1 cellular context compared by ENCODE assay signal in genomic region chr15:90143176-90143655, GRCh38.
TF ChIP-seq lines count a peak whose summit lies in the region.

No MANE protein-coding gene starts in this region.

TF ChIP-seq in K562, 482 proteins besides CTCF, POLR2A, EP300 and RAD21 (continued from another document and continues in another):
- no peak for TF ChIP-seq PTRF (tag; IDR thresholded peaks at IDR 0.05)
- TF ChIP-seq ZBTB8A (IDR thresholded peaks at IDR 0.05; ENCODE audit: partially characterized antibody), result no peak
- no peak for TF ChIP-seq ZNF224 (CRISPR knock-in tag; IDR thresholded peaks at IDR 0.05)
- TF ChIP-seq ZNF586 (CRISPR knock-in tag; conservative IDR thresholded peaks at IDR 0.05), result no peak
- TF ChIP-seq POLR2B (IDR thresholded peaks at IDR 0.05; ENCODE audit: low read depth, partially characterized antibody), result no peak
- TF ChIP-seq, protein P1, sequence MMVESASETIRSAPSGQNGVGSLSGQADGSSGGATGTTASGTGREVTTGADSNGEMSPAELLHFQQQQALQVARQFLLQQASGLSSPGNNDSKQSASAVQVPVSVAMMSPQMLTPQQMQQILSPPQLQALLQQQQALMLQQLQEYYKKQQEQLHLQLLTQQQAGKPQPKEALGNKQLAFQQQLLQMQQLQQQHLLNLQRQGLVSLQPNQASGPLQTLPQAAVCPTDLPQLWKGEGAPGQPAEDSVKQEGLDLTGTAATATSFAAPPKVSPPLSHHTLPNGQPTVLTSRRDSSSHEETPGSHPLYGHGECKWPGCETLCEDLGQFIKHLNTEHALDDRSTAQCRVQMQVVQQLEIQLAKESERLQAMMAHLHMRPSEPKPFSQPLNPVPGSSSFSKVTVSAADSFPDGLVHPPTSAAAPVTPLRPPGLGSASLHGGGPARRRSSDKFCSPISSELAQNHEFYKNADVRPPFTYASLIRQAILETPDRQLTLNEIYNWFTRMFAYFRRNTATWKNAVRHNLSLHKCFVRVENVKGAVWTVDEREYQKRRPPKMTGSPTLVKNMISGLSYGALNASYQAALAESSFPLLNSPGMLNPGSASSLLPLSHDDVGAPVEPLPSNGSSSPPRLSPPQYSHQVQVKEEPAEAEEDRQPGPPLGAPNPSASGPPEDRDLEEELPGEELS (CRISPR knock-in tag; IDR thresholded peaks at IDR 0.05; ENCODE audit: borderline replicate concordance), result no peak
- TF ChIP-seq NUFIP1 (IDR thresholded peaks at IDR 0.05; ENCODE audit: partially characterized antibody), result no peak
- TF ChIP-seq, protein P2, sequence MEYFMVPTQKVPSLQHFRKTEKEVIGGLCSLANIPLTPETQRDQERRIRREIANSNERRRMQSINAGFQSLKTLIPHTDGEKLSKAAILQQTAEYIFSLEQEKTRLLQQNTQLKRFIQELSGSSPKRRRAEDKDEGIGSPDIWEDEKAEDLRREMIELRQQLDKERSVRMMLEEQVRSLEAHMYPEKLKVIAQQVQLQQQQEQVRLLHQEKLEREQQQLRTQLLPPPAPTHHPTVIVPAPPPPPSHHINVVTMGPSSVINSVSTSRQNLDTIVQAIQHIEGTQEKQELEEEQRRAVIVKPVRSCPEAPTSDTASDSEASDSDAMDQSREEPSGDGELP (CRISPR knock-in tag; IDR thresholded peaks at IDR 0.05; ENCODE audit: borderline replicate concordance), result peak; percentile 100
- TF ChIP-seq HDAC1 (IDR thresholded peaks at IDR 0.05), result peak in 1 of 2 experiments; percentile 84; a peak in 2 of 4 replicates
- TF ChIP-seq KLF13 (tag; IDR thresholded peaks at IDR 0.05; ENCODE audit: borderline replicate concordance, low read depth), result peak; percentile 75; the same call in 1 of the 2 replicates
- TF ChIP-seq U2AF1 (optimal IDR thresholded peaks at IDR 0.05; ENCODE audit: low read depth, low read length), result no peak
- TF ChIP-seq FOXK2 (conservative IDR thresholded peaks at IDR 0.05 in 1 of 2, IDR thresholded peaks at IDR 0.05 in 1 of 2; ENCODE audit: low read depth in 2 of 2), result peak; percentile 54 to 74; a peak in 3 of 4 replicates
- peak; percentile 91 for TF ChIP-seq ZNF740 (CRISPR knock-in tag; IDR thresholded peaks at IDR 0.05)
- peak in 1 of 2 experiments; percentile 57; a peak in 2 of 4 replicates for TF ChIP-seq ZNF740 (tag; IDR thresholded peaks at IDR 0.05)
- TF ChIP-seq ZNF780A (CRISPR knock-in tag; IDR thresholded peaks at IDR 0.05), result no peak
- no peak for TF ChIP-seq PBX2 (CRISPR knock-in tag; IDR thresholded peaks at IDR 0.05; ENCODE audit: low read depth)
- 0 out of 2 replicates have a peak, but pooled peaks have one; percentile 1 for TF ChIP-seq PBX2 (tag; conservative IDR thresholded peaks at IDR 0.05; ENCODE audit: low read depth)
- TF ChIP-seq, protein P3, sequence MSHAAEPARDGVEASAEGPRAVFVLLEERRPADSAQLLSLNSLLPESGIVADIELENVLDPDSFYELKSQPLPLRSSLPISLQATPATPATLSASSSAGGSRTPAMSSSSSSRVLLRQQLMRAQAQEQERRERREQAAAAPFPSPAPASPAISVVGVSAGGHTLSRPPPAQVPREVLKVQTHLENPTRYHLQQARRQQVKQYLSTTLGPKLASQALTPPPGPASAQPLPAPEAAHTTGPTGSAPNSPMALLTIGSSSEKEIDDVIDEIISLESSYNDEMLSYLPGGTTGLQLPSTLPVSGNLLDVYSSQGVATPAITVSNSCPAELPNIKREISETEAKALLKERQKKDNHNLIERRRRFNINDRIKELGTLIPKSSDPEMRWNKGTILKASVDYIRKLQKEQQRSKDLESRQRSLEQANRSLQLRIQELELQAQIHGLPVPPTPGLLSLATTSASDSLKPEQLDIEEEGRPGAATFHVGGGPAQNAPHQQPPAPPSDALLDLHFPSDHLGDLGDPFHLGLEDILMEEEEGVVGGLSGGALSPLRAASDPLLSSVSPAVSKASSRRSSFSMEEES (CRISPR knock-in tag; IDR thresholded peaks at IDR 0.05), result no peak
- TF ChIP-seq NFIX (CRISPR knock-in tag; IDR thresholded peaks at IDR 0.05; ENCODE audit: low read depth), result no peak
- no peak for TF ChIP-seq HLTF (IDR thresholded peaks at IDR 0.05)
- TF ChIP-seq SMARCB1 (IDR thresholded peaks at IDR 0.05; ENCODE audit: insufficient read length, low read depth), result peak; percentile 70
- peak; percentile 80 for TF ChIP-seq ZNF384 (IDR thresholded peaks at IDR 0.05; ENCODE audit: low read depth, low read length)
- no peak for TF ChIP-seq ELF4 (CRISPR knock-in tag; IDR thresholded peaks at IDR 0.05)
- no peak for TF ChIP-seq ZNF232 (CRISPR knock-in tag; IDR thresholded peaks at IDR 0.05)
- TF ChIP-seq, protein P4, sequence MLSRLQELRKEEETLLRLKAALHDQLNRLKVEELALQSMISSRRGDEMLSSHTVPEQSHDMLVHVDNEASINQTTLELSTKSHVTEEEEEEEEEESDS (CRISPR knock-in tag; IDR thresholded peaks at IDR 0.05), result no peak
- no peak for TF ChIP-seq ZFP30 (CRISPR knock-in tag; IDR thresholded peaks at IDR 0.05; ENCODE audit: borderline replicate concordance)
- peak; percentile 64; the same call in 1 of the 2 replicates for TF ChIP-seq BCOR (IDR thresholded peaks at IDR 0.05)
- no peak; the same call in 1 of the 2 replicates for TF ChIP-seq NR2C1 (IDR thresholded peaks at IDR 0.05)
- TF ChIP-seq NR2C1 (tag; IDR thresholded peaks at IDR 0.05), result peak; percentile 51; the same call in 1 of the 2 replicates
- no peak for TF ChIP-seq FOXA1 (IDR thresholded peaks at IDR 0.05; ENCODE audit: borderline replicate concordance)
- no peak for TF ChIP-seq PHB (CRISPR knock-in tag; IDR thresholded peaks at IDR 0.05)
- TF ChIP-seq SETDB1 (IDR thresholded peaks at IDR 0.05; ENCODE audit: low read length), result no peak
- TF ChIP-seq ZNF280A (IDR thresholded peaks at IDR 0.05; ENCODE audit: low read depth, partially characterized antibody), result no peak
- peak; percentile 83; the same call in 1 of the 2 replicates for TF ChIP-seq ZBED1 (IDR thresholded peaks at IDR 0.05)
- TF ChIP-seq, protein P5, sequence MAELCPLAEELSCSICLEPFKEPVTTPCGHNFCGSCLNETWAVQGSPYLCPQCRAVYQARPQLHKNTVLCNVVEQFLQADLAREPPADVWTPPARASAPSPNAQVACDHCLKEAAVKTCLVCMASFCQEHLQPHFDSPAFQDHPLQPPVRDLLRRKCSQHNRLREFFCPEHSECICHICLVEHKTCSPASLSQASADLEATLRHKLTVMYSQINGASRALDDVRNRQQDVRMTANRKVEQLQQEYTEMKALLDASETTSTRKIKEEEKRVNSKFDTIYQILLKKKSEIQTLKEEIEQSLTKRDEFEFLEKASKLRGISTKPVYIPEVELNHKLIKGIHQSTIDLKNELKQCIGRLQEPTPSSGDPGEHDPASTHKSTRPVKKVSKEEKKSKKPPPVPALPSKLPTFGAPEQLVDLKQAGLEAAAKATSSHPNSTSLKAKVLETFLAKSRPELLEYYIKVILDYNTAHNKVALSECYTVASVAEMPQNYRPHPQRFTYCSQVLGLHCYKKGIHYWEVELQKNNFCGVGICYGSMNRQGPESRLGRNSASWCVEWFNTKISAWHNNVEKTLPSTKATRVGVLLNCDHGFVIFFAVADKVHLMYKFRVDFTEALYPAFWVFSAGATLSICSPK (IDR thresholded peaks at IDR 0.05; ENCODE audit: borderline replicate concordance), result no peak
- no peak for TF ChIP-seq ZNF316 (IDR thresholded peaks at IDR 0.05)
- no peak for TF ChIP-seq LARP7 (IDR thresholded peaks at IDR 0.05)
- no peak for TF ChIP-seq ZKSCAN8 (CRISPR knock-in tag; IDR thresholded peaks at IDR 0.05)
- no peak for TF ChIP-seq ZNF174 (CRISPR knock-in tag; IDR thresholded peaks at IDR 0.05)
- TF ChIP-seq, protein P6, sequence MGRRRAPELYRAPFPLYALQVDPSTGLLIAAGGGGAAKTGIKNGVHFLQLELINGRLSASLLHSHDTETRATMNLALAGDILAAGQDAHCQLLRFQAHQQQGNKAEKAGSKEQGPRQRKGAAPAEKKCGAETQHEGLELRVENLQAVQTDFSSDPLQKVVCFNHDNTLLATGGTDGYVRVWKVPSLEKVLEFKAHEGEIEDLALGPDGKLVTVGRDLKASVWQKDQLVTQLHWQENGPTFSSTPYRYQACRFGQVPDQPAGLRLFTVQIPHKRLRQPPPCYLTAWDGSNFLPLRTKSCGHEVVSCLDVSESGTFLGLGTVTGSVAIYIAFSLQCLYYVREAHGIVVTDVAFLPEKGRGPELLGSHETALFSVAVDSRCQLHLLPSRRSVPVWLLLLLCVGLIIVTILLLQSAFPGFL (CRISPR knock-in tag; IDR thresholded peaks at IDR 0.05), result 0 out of 2 replicates have a peak, but pooled peaks have one; percentile 72
- no peak for TF ChIP-seq THRA (IDR thresholded peaks at IDR 0.05)
- peak; percentile 55; the same call in 1 of the 2 replicates for TF ChIP-seq ETV5 (CRISPR knock-in tag; IDR thresholded peaks at IDR 0.05; ENCODE audit: low read depth)
- TF ChIP-seq, protein P7, sequence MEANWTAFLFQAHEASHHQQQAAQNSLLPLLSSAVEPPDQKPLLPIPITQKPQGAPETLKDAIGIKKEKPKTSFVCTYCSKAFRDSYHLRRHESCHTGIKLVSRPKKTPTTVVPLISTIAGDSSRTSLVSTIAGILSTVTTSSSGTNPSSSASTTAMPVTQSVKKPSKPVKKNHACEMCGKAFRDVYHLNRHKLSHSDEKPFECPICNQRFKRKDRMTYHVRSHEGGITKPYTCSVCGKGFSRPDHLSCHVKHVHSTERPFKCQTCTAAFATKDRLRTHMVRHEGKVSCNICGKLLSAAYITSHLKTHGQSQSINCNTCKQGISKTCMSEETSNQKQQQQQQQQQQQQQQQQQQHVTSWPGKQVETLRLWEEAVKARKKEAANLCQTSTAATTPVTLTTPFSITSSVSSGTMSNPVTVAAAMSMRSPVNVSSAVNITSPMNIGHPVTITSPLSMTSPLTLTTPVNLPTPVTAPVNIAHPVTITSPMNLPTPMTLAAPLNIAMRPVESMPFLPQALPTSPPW (CRISPR knock-in tag; IDR thresholded peaks at IDR 0.05), result peak; percentile 92
- TF ChIP-seq ZBTB9 (CRISPR knock-in tag; IDR thresholded peaks at IDR 0.05), result peak; percentile 83; the same call in 1 of the 2 replicates
- no peak; the same call in 1 of the 2 replicates for TF ChIP-seq BACH1 (tag; IDR thresholded peaks at IDR 0.05)
- peak; percentile 43; the same call in 1 of the 2 replicates for TF ChIP-seq NFE2 (IDR thresholded peaks at IDR 0.05; ENCODE audit: low read depth)
- TF ChIP-seq SOX6 (IDR thresholded peaks at IDR 0.05), result peak; percentile 88
- TF ChIP-seq ELK3 (CRISPR knock-in tag; IDR thresholded peaks at IDR 0.05), result no peak
- TF ChIP-seq ATF7 (IDR thresholded peaks at IDR 0.05), result peak; percentile 83
